In genomic region chr1:36438715-36439114, GRCh38 we compare ENCODE assay signal across 28 cellular contexts. TPM values are rescaled to one million over a fixed set of nuclear protein-coding genes. Genes with fewer than 3 reads are reported as not detected.
DNase-seq lines count a peak whose midpoint lies in the region; ATAC-seq, FAIRE-seq and TF ChIP-seq lines count a peak whose summit lies in the region.
"Had no signal": no experiment of that assay in that cellular context is flagged by ENCODE, and none has a peak within 500 bp of the region (broad histone marks: within the 10 kb centered on the region; RNA-seq: fewer than 3 reads in every experiment).

No MANE protein-coding gene starts in this region.

- no peak overlapping the region for H3K23ac ChIP-seq in mesenchymal stem cell (ENCODE audit: low read length in 2 of 2)

- no peak overlapping the region for H4K91ac ChIP-seq in mesenchymal stem cell (ENCODE audit: low read length)

- H3K27me3 ChIP-seq in K562 (ENCODE audit: control insufficient read depth in 2 of 2, insufficient read depth in 2 of 2, low read length in 2 of 2) (peaks cover 0 to 4% of the 10 kb centered on the region in 2 experiments; a peak in 2 of 5 replicates), mesenchymal stem cell (ENCODE audit: control insufficient read depth in 1 of 2, insufficient read depth in 1 of 2, low read length in 2 of 2) (no peaks in the 10 kb centered on the region), gastrocnemius medialis (no peaks in the 10 kb centered on the region)
- H3K27me3 ChIP-seq: BE2C; BLaER1 treated with 17β-estradiol and CSF1 and Interleukin-3, amounts not matched to agents 10 nM and 100 nM had no signal

- no TSS peak for BruUV-seq in K562 (replicated peaks; lab: Mats Ljungman, UMichigan)

- in situ Hi-C loops in K562 (cut with MboI) (no loop called here), gastrocnemius medialis (cut with MboI; ENCODE audit: low sequenced_read_pairs in 4 of 4) (no loop called here)

- POLR2A ChIA-PET in HEK293 (lab: Yijun Ruan, JAX) (interaction anchor here (1.6 kb wide), 1 partner anchor 12 kb away, joined by 4 read pairs; the partner anchor contains the start of gene OSCP1), K562 (lab: Yijun Ruan, JAX) (interaction anchor here (1.0 to 1.5 kb wide), 3 partner anchors 15 to 52 kb away, joined by 3 to 4 read pairs (median 3); no protein-coding TSS in a partner anchor)

- ATAC-seq in K562 (peak; percentile 31; the same call in 2 of the 3 replicates), gastrocnemius medialis (no peak)
- ATAC-seq in activated CD8-positive, alpha-beta memory T cell treated with anti-CD3 and anti-CD28 coated beads, Interleukin-2, amount 10 ng/mL, durations not matched to agents 7 days and 5 days: no peak
- ATAC-seq: A549 had no signal

- no peak for TF ChIP-seq RAD21 in K562 (CRISPR knock-in tag; conservative IDR thresholded peaks at IDR 0.05 in 1 of 2, IDR thresholded peaks at IDR 0.05 in 1 of 2)

- H2BK12ac ChIP-seq in mesenchymal stem cell (ENCODE audit: low read length in 2 of 2): no peak overlapping the region

- no peak for TF ChIP-seq EP300 in K562 (IDR thresholded peaks at IDR 0.05; ENCODE audit: low read length)

- H4K20me1 ChIP-seq in K562 (replicated peaks; ENCODE audit: control insufficient read depth, insufficient read depth, low read length): no peaks in the 10 kb centered on the region
- H4K20me1 ChIP-seq: BLaER1 treated with 17β-estradiol and CSF1 and Interleukin-3, amounts not matched to agents 10 nM and 100 nM had no signal

- H3K4me1 ChIP-seq in HEK293 (ENCODE audit: control insufficient read depth, insufficient read depth, low read length) (no peaks in the 10 kb centered on the region), K562 (replicated peaks in 1 of 2; ENCODE audit: control insufficient read depth in 2 of 2, insufficient read depth in 2 of 2, low read length in 2 of 2) (no peaks in the 10 kb centered on the region), mesenchymal stem cell (ENCODE audit: control insufficient read depth, insufficient read depth, low read depth, low read length) (peaks cover 4% of the 10 kb centered on the region), gastrocnemius medialis (no peaks in the 10 kb centered on the region)
- H3K4me1 ChIP-seq: A549; BE2C; BLaER1 treated with 17β-estradiol and CSF1 and Interleukin-3, amounts not matched to agents 10 nM and 100 nM had no signal

- H3K9ac ChIP-seq in K562 (ENCODE audit: insufficient read depth in 1 of 2, low read depth in 2 of 2, low read length in 2 of 2) (no peak overlapping the region), mesenchymal stem cell (ENCODE audit: low read length) (no peak overlapping the region)
- H3K9ac ChIP-seq: BLaER1 treated with 17β-estradiol and CSF1 and Interleukin-3, amounts not matched to agents 10 nM and 100 nM had no signal

- H3K4ac ChIP-seq in mesenchymal stem cell (ENCODE audit: low read depth in 1 of 2, low read length in 2 of 2): no peak overlapping the region

- no peak overlapping the region for H2BK5ac ChIP-seq in mesenchymal stem cell (ENCODE audit: low read depth, low read length, poor library complexity, severe bottlenecking)

- H3K14ac ChIP-seq in mesenchymal stem cell (ENCODE audit: low read length in 2 of 2): no peak overlapping the region

- H3K36me3 Mint-ChIP-seq in progenitor cell of endocrine pancreas (ENCODE audit: insufficient read depth): peaks cover 8% of the 10 kb centered on the region
- H3K36me3 Mint-ChIP-seq in activated CD8-positive, alpha-beta memory T cell treated with anti-CD3 and anti-CD28 coated beads, Interleukin-2, amount 10 ng/mL, durations not matched to agents 7 days and 5 days: no peaks in the 10 kb centered on the region
- H3K36me3 Mint-ChIP-seq: CD14-positive monocyte had no signal

- peak overlapping the region; percentile 24 for H3K27ac Mint-ChIP-seq in progenitor cell of endocrine pancreas
- H3K27ac Mint-ChIP-seq in activated CD8-positive, alpha-beta memory T cell treated with anti-CD3 and anti-CD28 coated beads, Interleukin-2, amount 10 ng/mL, durations not matched to agents 7 days and 5 days: no peak overlapping the region
- H3K27ac Mint-ChIP-seq: CD14-positive monocyte; CD4-positive, alpha-beta T cell had no signal

- H3K18ac ChIP-seq in mesenchymal stem cell (ENCODE audit: low read depth in 1 of 2, low read length in 2 of 2): no peak overlapping the region

- TF ChIP-seq POLR2A in K562 (conservative IDR thresholded peaks at IDR 0.05) (no peak), H54 (IDR thresholded peaks at IDR 0.05; ENCODE audit: low read depth, low read length) (no peak), gastrocnemius medialis (IDR thresholded peaks at IDR 0.05) (no peak)

- H3K27ac ChIP-seq in HEK293 (ENCODE audit: extremely low read depth, low read depth, low read length): no peak overlapping the region
- H3K27ac ChIP-seq in K562 (ENCODE audit: extremely low read depth, low read depth, low read length): no peak overlapping the region
- H3K27ac ChIP-seq in mesenchymal stem cell (ENCODE audit: low read length, poor library complexity, severe bottlenecking): no peak overlapping the region
- H3K27ac ChIP-seq in gastrocnemius medialis: no peak overlapping the region
- H3K27ac ChIP-seq: A549; BLaER1 treated with 17β-estradiol and CSF1 and Interleukin-3, amounts not matched to agents 10 nM and 100 nM had no signal

- H2AFZ ChIP-seq in K562 (ENCODE audit: low read depth, low read length) (no peak overlapping the region), mesenchymal stem cell (ENCODE audit: low read depth, low read length) (no peak overlapping the region)

- intact Hi-C loops in K562 (cut with micrococcal nuclease) (no loop called here), gastrocnemius medialis (cut with DNase I; ENCODE audit: low total_unique reads) (no loop called here)

- peak overlapping the region; percentile 78 for H2AK5ac ChIP-seq in mesenchymal stem cell (ENCODE audit: low read length, severe bottlenecking)

- H3K27me3 Mint-ChIP-seq in progenitor cell of endocrine pancreas: no peaks in the 10 kb centered on the region
- peaks cover 3% of the 10 kb centered on the region for H3K27me3 Mint-ChIP-seq in activated CD8-positive, alpha-beta memory T cell treated with anti-CD3 and anti-CD28 coated beads, Interleukin-2, amount 10 ng/mL, durations not matched to agents 7 days and 5 days
- H3K27me3 Mint-ChIP-seq: CD4-positive, alpha-beta T cell had no signal

- H3K9me3 Mint-ChIP-seq in progenitor cell of endocrine pancreas (ENCODE audit: low read depth): no peaks in the 10 kb centered on the region
- no peaks in the 10 kb centered on the region for H3K9me3 Mint-ChIP-seq in activated CD8-positive, alpha-beta memory T cell treated with anti-CD3 and anti-CD28 coated beads, Interleukin-2, amount 10 ng/mL, durations not matched to agents 7 days and 5 days (ENCODE audit: low read depth)
- H3K9me3 Mint-ChIP-seq: CD14-positive monocyte; CD4-positive, alpha-beta T cell had no signal

- H2BK15ac ChIP-seq in mesenchymal stem cell (ENCODE audit: low read depth, poor library complexity, severe bottlenecking): no peak overlapping the region

- H3K9me3 ChIP-seq in HEK293 (ENCODE audit: control insufficient read depth, insufficient read depth, low read depth, low read length) (no peaks in the 10 kb centered on the region), K562 (replicated peaks; ENCODE audit: control insufficient read depth, insufficient read depth, low read depth, low read length) (no peaks in the 10 kb centered on the region), mesenchymal stem cell (ENCODE audit: control insufficient read depth, low read length) (no peaks in the 10 kb centered on the region), gastrocnemius medialis (no peaks in the 10 kb centered on the region)
- H3K9me3 ChIP-seq: A549; BE2C; BLaER1 treated with 17β-estradiol and CSF1 and Interleukin-3, amounts not matched to agents 10 nM and 100 nM had no signal

- no peak overlapping the region for H4K8ac ChIP-seq in mesenchymal stem cell (ENCODE audit: low read length)

- H3K4me3 ChIP-seq in HEK293 (ENCODE audit: low read depth, low read length): no peak overlapping the region
- H3K4me3 ChIP-seq in K562: no peak overlapping the region
- H3K4me3 ChIP-seq in mesenchymal stem cell (ENCODE audit: insufficient read depth in 1 of 2, low read depth in 1 of 2, low read length in 2 of 2): no peak overlapping the region
- no peak overlapping the region for H3K4me3 ChIP-seq in gastrocnemius medialis
- H3K4me3 ChIP-seq: A549; BLaER1 treated with 17β-estradiol and CSF1 and Interleukin-3, amounts not matched to agents 10 nM and 100 nM had no signal

- H3K79me2 ChIP-seq in K562 (ENCODE audit: control insufficient read depth, insufficient read depth, low read length): no peaks in the 10 kb centered on the region

- no peak overlapping the region for H3K4me3 Mint-ChIP-seq in progenitor cell of endocrine pancreas (ENCODE audit: low read depth)
- H3K4me3 Mint-ChIP-seq in activated CD8-positive, alpha-beta memory T cell treated with anti-CD3 and anti-CD28 coated beads, Interleukin-2, amount 10 ng/mL, durations not matched to agents 7 days and 5 days: no peak overlapping the region
- H3K4me3 Mint-ChIP-seq: CD14-positive monocyte; CD4-positive, alpha-beta T cell had no signal

- H3K9me1 ChIP-seq in K562 (ENCODE audit: control insufficient read depth, insufficient read depth, low read length): no peaks in the 10 kb centered on the region

- WGBS in K562 (ENCODE audit: insufficient coverage, low coverage, missing lambda C conversion rate): 17% methylated on average over 4 of the region's 4 CpGs
- 98% methylated on average over 3 of the region's 4 CpGs for WGBS in mesenchymal stem cell

- peak; percentile 19 for FAIRE-seq in K562 (lab: Jason Lieb, UNC)
- FAIRE-seq in H54 (lab: Jason Lieb, UNC): no peak
- FAIRE-seq: A549, GM12891, GM18507 had no signal

- H3K79me1 ChIP-seq in mesenchymal stem cell (replicated peaks; ENCODE audit: low read length, poor library complexity, severe bottlenecking): peaks cover 1% of the 10 kb centered on the region

- H3K36me3 ChIP-seq in HEK293 (ENCODE audit: control insufficient read depth in 2 of 2, insufficient read depth in 1 of 2, low read length in 2 of 2): peaks cover 0 to 17% of the 10 kb centered on the region in 2 experiments; a peak in 2 of 3 replicates
- no peaks in the 10 kb centered on the region for H3K36me3 ChIP-seq in K562 (ENCODE audit: control insufficient read depth, insufficient read depth, low read length)
- peaks cover 0 to 26% of the 10 kb centered on the region in 2 experiments for H3K36me3 ChIP-seq in mesenchymal stem cell (ENCODE audit: control insufficient read depth in 1 of 2, insufficient read depth in 2 of 2, low read depth in 1 of 2, low read length in 2 of 2)
- no peaks in the 10 kb centered on the region for H3K36me3 ChIP-seq in gastrocnemius medialis
- H3K36me3 ChIP-seq: BE2C; BLaER1 treated with 17β-estradiol and CSF1 and Interleukin-3, amounts not matched to agents 10 nM and 100 nM had no signal

- DNase-seq in K562 (ENCODE audit: extremely low read depth in 1 of 4, low spot score in 3 of 4): no peak
- DNase-seq in mesenchymal stem cell: no peak
- DNase-seq in progenitor cell of endocrine pancreas (ENCODE audit: low spot score, unreplicated experiment): no peak
- DNase-seq in activated CD8-positive, alpha-beta memory T cell treated with anti-CD3 and anti-CD28 coated beads, Interleukin-2, amount 10 ng/mL, durations not matched to agents 7 days and 5 days: no peak
- DNase-seq in iPS-NIHi7 (ENCODE audit: extremely low spot score): no peak
- no peak for DNase-seq in H54 (ENCODE audit: insufficient read length, low spot score)
- DNase-seq in gastrocnemius medialis: no peak
- DNase-seq: 8988T; ACHN; AML-193; BE2C; Calu3; CD4-positive, alpha-beta T cell; COR-L47; DMS53; DMS79 treated with DMSO at 0.1 percent for 48 hours; GF-D8; GOT3; H7; HCEC 1CT had no signal

- H3K4me2 ChIP-seq in K562 (ENCODE audit: insufficient read depth, low read length) (no peak overlapping the region), mesenchymal stem cell (ENCODE audit: low read length, poor library complexity, severe bottlenecking) (no peak overlapping the region)
- H3K4me2 ChIP-seq: A549; BLaER1 treated with 17β-estradiol and CSF1 and Interleukin-3, amounts not matched to agents 10 nM and 100 nM had no signal

- H2BK120ac ChIP-seq in mesenchymal stem cell (ENCODE audit: low read depth, low read length): no peak overlapping the region

- TF ChIP-seq CTCF in HEK293 (tag by site-specific recombination; IDR thresholded peaks at IDR 0.05) (no peak), K562 (IDR thresholded peaks at IDR 0.05 in 2 of 3, conservative IDR thresholded peaks at IDR 0.05 in 1 of 3; ENCODE audit: insufficient read depth in 2 of 3, low read depth in 1 of 3, low read length in 3 of 3) (no peak), progenitor cell of endocrine pancreas (IDR thresholded peaks at IDR 0.05; ENCODE audit: unreplicated experiment) (no peak), gastrocnemius medialis (IDR thresholded peaks at IDR 0.05 in 4 of 5, conservative IDR thresholded peaks at IDR 0.05 in 1 of 5) (no peak)

- CTCF ChIA-PET in HEK293 (lab: Yijun Ruan, JAX): no interaction called here
- CTCF ChIA-PET in K562 (lab: Yijun Ruan, JAX; ENCODE audit: low intra/inter-chr PET ratio): no interaction called here
- CTCF ChIA-PET in activated CD8-positive, alpha-beta memory T cell treated with anti-CD3 and anti-CD28 coated beads, Interleukin-2, amount 10 ng/mL, durations not matched to agents 7 days and 5 days (lab: Charles Lee): interaction anchor here (0.6 kb wide), 1 partner anchor 167 kb away, joined by 3 read pairs; no protein-coding TSS in a partner anchor

- H3K4me1 Mint-ChIP-seq in progenitor cell of endocrine pancreas (ENCODE audit: low read depth): peaks cover 7% of the 10 kb centered on the region
- H3K4me1 Mint-ChIP-seq in activated CD8-positive, alpha-beta memory T cell treated with anti-CD3 and anti-CD28 coated beads, Interleukin-2, amount 10 ng/mL, durations not matched to agents 7 days and 5 days: peaks cover 5% of the 10 kb centered on the region

RNA-seq across cellular contexts. Expression of gene OSCP1, which starts 11.5 kb away (rescaled TPM):
- total RNA-seq in K562 (2011; cell fraction: chromatin; rRNA removed; ENCODE audit: low replicate concordance): 0.74 TPM in 1 of 2 replicates, not detected in the other
- total RNA-seq in K562 (2011; cell fraction: nucleolus; rRNA removed): not detected in 2 replicates
- not detected in 2 replicates for total RNA-seq in K562 (2011; cell fraction: nucleoplasm; rRNA removed)
- total RNA-seq in K562 (2014; rRNA removed) (0.36 TPM in 1 of 2 replicates, not detected in the other), K562 (2014; rRNA removed; fragmentation: Illumina TruSeq; extraction: Trizol) (not detected in 2 replicates), K562 (2015; rRNA removed; fragmentation: Illumina TruSeq; extraction: Trizol) (0.40 TPM in 1 of 2 replicates, not detected in the other), K562 (2021) (not detected in 2 replicates), progenitor cell of endocrine pancreas (18.2 and 21.0 TPM in 2 replicates), gastrocnemius medialis (1 to 10 TPM; 3.3 to 6.7 (median 4.7) TPM)
- polyA plus RNA-seq in K562 (2011; rRNA removed) (0.12 and 0.15 TPM in 2 replicates), K562 (2014; fragmentation: Illumina TruSeq; extraction: Trizol) (0.22 and 0.30 TPM in 2 replicates), K562 (2014; fragmentation: Nextera tagmentation; extraction: Ambion mirVana) (not detected), K562 (2014; rRNA removed) (not detected in 2 replicates)
- polyA plus RNA-seq in K562 (2011; cell fraction: cytosol; rRNA removed): 0.35 TPM in 1 of 2 replicates, not detected in the other
- 0.46 TPM in 1 of 2 replicates, not detected in the other for polyA plus RNA-seq in K562 (2011; cell fraction: nucleus; rRNA removed)
- 0.42 and 0.50 TPM in 2 replicates for polyA plus RNA-seq in K562 (2012)
- polyA minus RNA-seq in K562 (2011; rRNA and poly(A)+ RNA removed): not detected in 2 replicates
- not detected in 2 replicates for polyA minus RNA-seq in K562 (2011; cell fraction: cytosol; rRNA and poly(A)+ RNA removed)
- 0.33 TPM in 1 of 2 replicates, not detected in the other for polyA minus RNA-seq in K562 (2011; cell fraction: nucleus; rRNA and poly(A)+ RNA removed)
- polyA plus RNA-seq in mesenchymal stem cell (2013, experiment 1 of 2): 5.3 TPM
- polyA plus RNA-seq in mesenchymal stem cell (2013, experiment 2 of 2): 4.7 TPM
- 1 to 10 TPM in 1 of 2 experiments, under 1 TPM in 1; 0.85 to 1.3 TPM for total RNA-seq in activated CD8-positive, alpha-beta memory T cell treated with anti-CD3 and anti-CD28 coated beads, Interleukin-2, amount 10 ng/mL, durations not matched to agents 7 days and 5 days

RNA-seq across cellular contexts. Expression of gene MRPS15, which starts 25.5 kb away (rescaled TPM):
- total RNA-seq in K562 (2011; cell fraction: chromatin; rRNA removed; ENCODE audit: low replicate concordance): 49.1 and 50.5 TPM in 2 replicates
- total RNA-seq in K562 (2011; cell fraction: nucleolus; rRNA removed): 46.1 and 55.5 TPM in 2 replicates
- total RNA-seq in K562 (2011; cell fraction: nucleoplasm; rRNA removed): 59.8 and 81.0 TPM in 2 replicates
- total RNA-seq in K562 (2014; rRNA removed) (209 and 251 TPM in 2 replicates), K562 (2014; rRNA removed; fragmentation: Illumina TruSeq; extraction: Trizol) (156 and 166 TPM in 2 replicates), K562 (2015; rRNA removed; fragmentation: Illumina TruSeq; extraction: Trizol) (148 and 156 TPM in 2 replicates), K562 (2021) (144 and 164 TPM in 2 replicates), progenitor cell of endocrine pancreas (72.0 and 76.4 TPM in 2 replicates), gastrocnemius medialis (100 to 1,000 TPM; 106 to 215 (median 160) TPM)
- polyA plus RNA-seq in K562 (2011; rRNA removed) (119 and 149 TPM in 2 replicates), K562 (2014; fragmentation: Illumina TruSeq; extraction: Trizol) (223 and 237 TPM in 2 replicates), K562 (2014; fragmentation: Nextera tagmentation; extraction: Ambion mirVana) (100 to 1,000 TPM in 1 of 2 experiments, 10 to 100 TPM in 1; 62.9 to 107 TPM), K562 (2014; rRNA removed) (250 and 286 TPM in 2 replicates)
- polyA plus RNA-seq in K562 (2011; cell fraction: cytosol; rRNA removed): 89.3 and 95.0 TPM in 2 replicates
- polyA plus RNA-seq in K562 (2011; cell fraction: nucleus; rRNA removed): 47.9 and 56.5 TPM in 2 replicates
- 112 and 119 TPM in 2 replicates for polyA plus RNA-seq in K562 (2012)
- polyA minus RNA-seq in K562 (2011; rRNA and poly(A)+ RNA removed): 79.2 and 97.3 TPM in 2 replicates
- polyA minus RNA-seq in K562 (2011; cell fraction: cytosol; rRNA and poly(A)+ RNA removed): 31.1 and 33.4 TPM in 2 replicates
- 15.9 and 31.7 TPM in 2 replicates for polyA minus RNA-seq in K562 (2011; cell fraction: nucleus; rRNA and poly(A)+ RNA removed)
- polyA plus RNA-seq in mesenchymal stem cell (2013, experiment 1 of 2): 129 TPM
- polyA plus RNA-seq in mesenchymal stem cell (2013, experiment 2 of 2): 133 TPM
- total RNA-seq in activated CD8-positive, alpha-beta memory T cell treated with anti-CD3 and anti-CD28 coated beads, Interleukin-2, amount 10 ng/mL, durations not matched to agents 7 days and 5 days: 100 to 1,000 TPM; 112 to 115 TPM

RNA-seq across cellular contexts. Expression of gene LSM10, which starts 41.0 kb away (rescaled TPM):
- 20.5 and 63.8 TPM in 2 replicates for total RNA-seq in K562 (2011; cell fraction: chromatin; rRNA removed; ENCODE audit: low replicate concordance)
- total RNA-seq in K562 (2011; cell fraction: nucleolus; rRNA removed): 55.5 and 59.9 TPM in 2 replicates
- total RNA-seq in K562 (2011; cell fraction: nucleoplasm; rRNA removed): 40.9 and 45.8 TPM in 2 replicates
- total RNA-seq in K562 (2014; rRNA removed) (68.9 and 94.6 TPM in 2 replicates), K562 (2014; rRNA removed; fragmentation: Illumina TruSeq; extraction: Trizol) (9.8 and 13.2 TPM in 2 replicates), K562 (2015; rRNA removed; fragmentation: Illumina TruSeq; extraction: Trizol) (21.8 and 23.3 TPM in 2 replicates), K562 (2021) (85.7 and 88.0 TPM in 2 replicates), progenitor cell of endocrine pancreas (28.4 and 32.8 TPM in 2 replicates), gastrocnemius medialis (100 to 1,000 TPM in 2 of 4 donors, 10 to 100 TPM in 2; 56.9 to 129 (median 103) TPM)
- polyA plus RNA-seq in K562 (2011; rRNA removed) (91.4 and 95.2 TPM in 2 replicates), K562 (2014; fragmentation: Illumina TruSeq; extraction: Trizol) (122 and 153 TPM in 2 replicates), K562 (2014; fragmentation: Nextera tagmentation; extraction: Ambion mirVana) (10 to 100 TPM; 34.8 to 56.9 TPM), K562 (2014; rRNA removed) (146 and 168 TPM in 2 replicates)
- polyA plus RNA-seq in K562 (2011; cell fraction: cytosol; rRNA removed): 111 and 190 TPM in 2 replicates
- 44.9 and 48.3 TPM in 2 replicates for polyA plus RNA-seq in K562 (2011; cell fraction: nucleus; rRNA removed)
- 91.2 and 105 TPM in 2 replicates for polyA plus RNA-seq in K562 (2012)
- 26.2 and 41.8 TPM in 2 replicates for polyA minus RNA-seq in K562 (2011; rRNA and poly(A)+ RNA removed)
- 26.6 and 38.0 TPM in 2 replicates for polyA minus RNA-seq in K562 (2011; cell fraction: cytosol; rRNA and poly(A)+ RNA removed)
- polyA minus RNA-seq in K562 (2011; cell fraction: nucleus; rRNA and poly(A)+ RNA removed): 17.1 and 23.5 TPM in 2 replicates
- polyA plus RNA-seq in mesenchymal stem cell (2013, experiment 1 of 2): 62.4 TPM
- 61.1 TPM for polyA plus RNA-seq in mesenchymal stem cell (2013, experiment 2 of 2)
- 10 to 100 TPM; 48.9 to 63.8 TPM for total RNA-seq in activated CD8-positive, alpha-beta memory T cell treated with anti-CD3 and anti-CD28 coated beads, Interleukin-2, amount 10 ng/mL, durations not matched to agents 7 days and 5 days

RNA-seq across cellular contexts. Expression of gene CSF3R, which starts 44.0 kb away (rescaled TPM):
- total RNA-seq in K562 (2011; cell fraction: chromatin; rRNA removed; ENCODE audit: low replicate concordance): 2.6 and 2.7 TPM in 2 replicates
- total RNA-seq in K562 (2011; cell fraction: nucleolus; rRNA removed): 1.5 and 2.0 TPM in 2 replicates
- total RNA-seq in K562 (2011; cell fraction: nucleoplasm; rRNA removed): 0.95 and 1.7 TPM in 2 replicates
- total RNA-seq in K562 (2014; rRNA removed): 0.32 and 0.78 TPM in 2 replicates
- 0.03 and 0.22 TPM in 2 replicates for total RNA-seq in K562 (2014; rRNA removed; fragmentation: Illumina TruSeq; extraction: Trizol)
- total RNA-seq in K562 (2015; rRNA removed; fragmentation: Illumina TruSeq; extraction: Trizol): 0.54 and 0.79 TPM in 2 replicates
- 0.25 and 0.71 TPM in 2 replicates for total RNA-seq in K562 (2021)
- 0.21 and 0.57 TPM in 2 replicates for polyA plus RNA-seq in K562 (2011; rRNA removed)
- 0.18 and 0.35 TPM in 2 replicates for polyA plus RNA-seq in K562 (2011; cell fraction: cytosol; rRNA removed)
- polyA plus RNA-seq in K562 (2011; cell fraction: nucleus; rRNA removed): 1.3 and 1.6 TPM in 2 replicates
- 0.92 and 13.0 TPM in 2 replicates for polyA plus RNA-seq in K562 (2012)
- 0.40 and 0.48 TPM in 2 replicates for polyA plus RNA-seq in K562 (2014; fragmentation: Illumina TruSeq; extraction: Trizol)
- under 1 TPM in 1 of 2 experiments, not detected in 1; 0.21 TPM for polyA plus RNA-seq in K562 (2014; fragmentation: Nextera tagmentation; extraction: Ambion mirVana)
- 0.50 and 0.86 TPM in 2 replicates for polyA plus RNA-seq in K562 (2014; rRNA removed)
- polyA minus RNA-seq in K562 (2011; rRNA and poly(A)+ RNA removed): 0.25 and 0.36 TPM in 2 replicates
- polyA minus RNA-seq in K562 (2011; cell fraction: cytosol; rRNA and poly(A)+ RNA removed): not detected in 2 replicates
- polyA minus RNA-seq in K562 (2011; cell fraction: nucleus; rRNA and poly(A)+ RNA removed): 0.78 and 1.3 TPM in 2 replicates
- 0.08 TPM for polyA plus RNA-seq in mesenchymal stem cell (2013, experiment 1 of 2)
- polyA plus RNA-seq in mesenchymal stem cell (2013, experiment 2 of 2): 0.11 TPM
- total RNA-seq in progenitor cell of endocrine pancreas: 4.2 and 5.5 TPM in 2 replicates
- total RNA-seq in activated CD8-positive, alpha-beta memory T cell treated with anti-CD3 and anti-CD28 coated beads, Interleukin-2, amount 10 ng/mL, durations not matched to agents 7 days and 5 days: not detected
- 1 to 10 TPM in 3 of 4 donors, under 1 TPM in 1; 0.29 to 6.4 (median 3.9) TPM for total RNA-seq in gastrocnemius medialis
- total RNA-seq: Calu3, Daoy, G401 had no signal
- polyA plus RNA-seq: A549 had no signal

RNA-seq across cellular contexts. Expression of gene STK40, which starts 53.0 kb away (rescaled TPM):
- 24.8 and 55.6 TPM in 2 replicates for total RNA-seq in K562 (2011; cell fraction: chromatin; rRNA removed; ENCODE audit: low replicate concordance)
- total RNA-seq in K562 (2011; cell fraction: nucleolus; rRNA removed): 29.2 and 31.0 TPM in 2 replicates
- total RNA-seq in K562 (2011; cell fraction: nucleoplasm; rRNA removed): 30.9 and 40.1 TPM in 2 replicates
- total RNA-seq in K562 (2014; rRNA removed) (39.1 and 55.1 TPM in 2 replicates), K562 (2014; rRNA removed; fragmentation: Illumina TruSeq; extraction: Trizol) (18.5 and 22.8 TPM in 2 replicates), K562 (2015; rRNA removed; fragmentation: Illumina TruSeq; extraction: Trizol) (27.1 and 27.6 TPM in 2 replicates), K562 (2021) (90.1 and 94.3 TPM in 2 replicates), progenitor cell of endocrine pancreas (34.6 and 42.0 TPM in 2 replicates), gastrocnemius medialis (100 to 1,000 TPM; 109 to 263 (median 211) TPM)
- polyA plus RNA-seq in K562 (2011; rRNA removed) (57.8 and 73.8 TPM in 2 replicates), K562 (2014; fragmentation: Illumina TruSeq; extraction: Trizol) (62.9 and 78.0 TPM in 2 replicates), K562 (2014; fragmentation: Nextera tagmentation; extraction: Ambion mirVana) (1 to 10 TPM in 1 of 2 experiments, under 1 TPM in 1; 0.69 to 1.7 TPM), K562 (2014; rRNA removed) (59.0 and 63.1 TPM in 2 replicates)
- polyA plus RNA-seq in K562 (2011; cell fraction: cytosol; rRNA removed): 46.1 and 62.2 TPM in 2 replicates
- 37.6 and 46.3 TPM in 2 replicates for polyA plus RNA-seq in K562 (2011; cell fraction: nucleus; rRNA removed)
- 62.9 and 132 TPM in 2 replicates for polyA plus RNA-seq in K562 (2012)
- polyA minus RNA-seq in K562 (2011; rRNA and poly(A)+ RNA removed): 49.4 and 58.5 TPM in 2 replicates
- polyA minus RNA-seq in K562 (2011; cell fraction: cytosol; rRNA and poly(A)+ RNA removed): 25.9 and 28.4 TPM in 2 replicates
- 9.8 and 13.2 TPM in 2 replicates for polyA minus RNA-seq in K562 (2011; cell fraction: nucleus; rRNA and poly(A)+ RNA removed)
- 55.6 TPM for polyA plus RNA-seq in mesenchymal stem cell (2013, experiment 1 of 2)
- 54.5 TPM for polyA plus RNA-seq in mesenchymal stem cell (2013, experiment 2 of 2)
- 10 to 100 TPM; 67.0 to 73.2 TPM for total RNA-seq in activated CD8-positive, alpha-beta memory T cell treated with anti-CD3 and anti-CD28 coated beads, Interleukin-2, amount 10 ng/mL, durations not matched to agents 7 days and 5 days

Comparison
In these comparisons a context has a peak if more than half of its experiments do, and no peak if none do; other contexts are left out.
1. Of the 44 proteins assayed by ChIP-seq in both K562 and HEK293: peak only in K562: none; only in HEK293: ATF2 and ZBTB17; in both: none; in neither: 42.